Comparison of ENCODE assay signal across 13 cellular contexts in the genomic region with DNA sequence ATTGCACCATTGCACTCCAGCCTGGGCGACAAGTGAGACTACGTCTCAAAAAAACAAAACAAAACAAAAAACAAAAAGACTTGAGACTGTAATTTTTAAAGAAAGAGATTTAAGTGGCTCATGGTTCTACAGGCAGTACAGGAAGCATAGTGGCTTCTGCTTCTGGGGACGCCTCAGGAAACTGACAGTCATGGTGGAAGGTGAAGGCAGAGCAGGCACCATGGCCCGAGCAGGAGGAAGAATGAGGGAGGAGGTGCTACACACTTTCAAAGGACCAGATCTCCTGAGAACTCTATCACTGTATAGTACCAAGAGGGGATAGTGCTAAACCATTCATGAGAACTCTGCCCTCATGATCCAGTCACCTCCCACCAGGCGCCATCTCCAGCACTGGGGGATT. TPM values are rescaled to one million over a fixed set of nuclear protein-coding genes. Genes with fewer than 3 reads are reported as not detected.
DNase-seq lines count a peak whose midpoint lies in the region; ATAC-seq and TF ChIP-seq lines count a peak whose summit lies in the region.
"Had no signal": no experiment of that assay in that cellular context is flagged by ENCODE, and none has a peak within 500 bp of the region (broad histone marks: within the 10 kb centered on the region; RNA-seq: fewer than 3 reads in every experiment).

No MANE protein-coding gene starts in this region.

- H3K4me1 Mint-ChIP-seq in activated naive CD4-positive, alpha-beta T cell treated with anti-CD3 and anti-CD28 coated beads for 36 hours (ENCODE audit: low read depth): peaks cover 53% of the 10 kb centered on the region
- H3K4me1 Mint-ChIP-seq in T-helper 1 cell treated with Interleukin-12 subunit alpha and Interleukin-12 subunit beta and Interleukin-4 antibody, amounts not matched to agents 30 μg/mL and 1 μg/mL, for 36 hours (ENCODE audit: low read depth): peaks cover 33% of the 10 kb centered on the region

- H3K27me3 ChIP-seq in effector memory CD4-positive, alpha-beta T cell (replicated peaks; ENCODE audit: control insufficient read depth, insufficient read depth, low read length, poor library complexity, severe bottlenecking): no peaks in the 10 kb centered on the region
- H3K27me3 ChIP-seq in thymus (ENCODE audit: control insufficient read depth, insufficient read depth) (no peaks in the 10 kb centered on the region), mammary epithelial cell (ENCODE audit: insufficient read depth, low read length) (no peaks in the 10 kb centered on the region)

- peak; percentile 49 for DNase-seq in activated naive CD4-positive, alpha-beta T cell treated with anti-CD3 and anti-CD28 coated beads for 36 hours
- DNase-seq in activated naive CD4-positive, alpha-beta T cell treated with anti-CD3 and anti-CD28 coated beads, Interleukin-2, amount 50 U/mL, for 72 hours (ENCODE audit: low spot score in 2 of 2): no peak
- DNase-seq in effector memory CD4-positive, alpha-beta T cell: no peak
- no peak for DNase-seq in mammary epithelial cell
- DNase-seq: activated CD4-positive, alpha-beta T cell treated with anti-CD3 and anti-CD28 coated beads for 4 hours; DMS79; foreskin melanocyte; stimulated activated CD4-positive, alpha-beta T cell treated with anti-CD3 and anti-CD28 coated beads, Interleukin-2, amount 100 ng/mL, for 24 hours; SW 1271 had no signal

- no peaks in the 10 kb centered on the region for H3K9me3 Mint-ChIP-seq in activated naive CD4-positive, alpha-beta T cell treated with anti-CD3 and anti-CD28 coated beads for 36 hours
- no peaks in the 10 kb centered on the region for H3K9me3 Mint-ChIP-seq in activated naive CD4-positive, alpha-beta T cell treated with anti-CD3 and anti-CD28 coated beads, Interleukin-2, amount 50 U/mL, for 72 hours
- H3K9me3 Mint-ChIP-seq in T-helper 1 cell treated with Interleukin-12 subunit alpha and Interleukin-12 subunit beta and Interleukin-4 antibody, amounts not matched to agents 30 μg/mL and 1 μg/mL, for 36 hours: no peaks in the 10 kb centered on the region

- ATAC-seq in activated naive CD4-positive, alpha-beta T cell treated with anti-CD3 and anti-CD28 coated beads, Interleukin-2, amount 50 U/mL, for 72 hours: no peak
- ATAC-seq in GM18873 (IDR thresholded peaks at IDR 0.05; ENCODE audit: low FRiP score, unreplicated experiment) (no peak), GM18498 (IDR thresholded peaks at IDR 0.05; ENCODE audit: unreplicated experiment) (no peak)

- no peaks in the 10 kb centered on the region for H3K9me3 ChIP-seq in effector memory CD4-positive, alpha-beta T cell (ENCODE audit: control insufficient read depth, low read length)
- H3K9me3 ChIP-seq in thymus (ENCODE audit: control insufficient read depth): no peaks in the 10 kb centered on the region
- no peaks in the 10 kb centered on the region for H3K9me3 ChIP-seq in mammary epithelial cell (replicated peaks; ENCODE audit: insufficient read depth, low read length)

- H3K4me2 ChIP-seq in mammary epithelial cell (ENCODE audit: insufficient read depth, low read depth, low read length): no peak overlapping the region

- H2AFZ ChIP-seq in mammary epithelial cell (ENCODE audit: low read depth, low read length): no peak overlapping the region

- H3K4me3 Mint-ChIP-seq in activated naive CD4-positive, alpha-beta T cell treated with anti-CD3 and anti-CD28 coated beads for 36 hours: peak overlapping the region; percentile 27
- peak overlapping the region; percentile 25 for H3K4me3 Mint-ChIP-seq in T-helper 1 cell treated with Interleukin-12 subunit alpha and Interleukin-12 subunit beta and Interleukin-4 antibody, amounts not matched to agents 30 μg/mL and 1 μg/mL, for 36 hours

- dilution Hi-C loops in mammary epithelial cell (cut with HindIII; ENCODE audit: low sequenced_read_pairs): loop anchor here (10.0 kb wide), 1 partner anchor 123 kb away; no protein-coding TSS in a partner anchor

- intact Hi-C loops in activated naive CD4-positive, alpha-beta T cell treated with anti-CD3 and anti-CD28 coated beads for 36 hours (cut with micrococcal nuclease): no loop called here
- intact Hi-C loops in mammary epithelial cell (cut with micrococcal nuclease): no loop called here

- CTCF ChIA-PET in activated naive CD4-positive, alpha-beta T cell treated with anti-CD3 and anti-CD28 coated beads for 36 hours (lab: Charles Lee): interaction anchor here (0.6 kb wide), 1 partner anchor 9 kb away, joined by 5 read pairs; no protein-coding TSS in a partner anchor
- CTCF ChIA-PET in mammary epithelial cell (lab: Charles Lee; ENCODE audit: low non-redundant PET): no interaction called here

- H3K79me2 ChIP-seq in mammary epithelial cell (ENCODE audit: insufficient read depth, low read length): peaks cover 85% of the 10 kb centered on the region

- TF ChIP-seq CTCF in mammary epithelial cell (conservative IDR thresholded peaks at IDR 0.05 in 1 of 2, IDR thresholded peaks at IDR 0.05 in 1 of 2; ENCODE audit: extremely low read depth in 1 of 2, insufficient read depth in 1 of 2, low read depth in 1 of 2, low read length in 2 of 2): no peak

- BruUV-seq in mammary epithelial cell (replicated peaks; lab: Mats Ljungman, UMichigan): no TSS peak

- WGBS in thymus: 48% methylated on average over 5 of the region's 5 CpGs
- WGBS in mammary epithelial cell (ENCODE audit: low coverage, missing lambda C conversion rate): 98% methylated on average over 5 of the region's 5 CpGs

- no peaks in the 10 kb centered on the region for H4K20me1 ChIP-seq in mammary epithelial cell (ENCODE audit: insufficient read depth, low read length)

- H3K4me1 ChIP-seq in effector memory CD4-positive, alpha-beta T cell (ENCODE audit: control insufficient read depth, insufficient read depth, low read length, poor library complexity, severe bottlenecking): peaks cover 27% of the 10 kb centered on the region
- H3K4me1 ChIP-seq in thymus (ENCODE audit: control insufficient read depth, insufficient read depth, low read length): peaks cover 18% of the 10 kb centered on the region
- H3K4me1 ChIP-seq in mammary epithelial cell (ENCODE audit: insufficient read depth, low read length): peaks cover 23% of the 10 kb centered on the region

- in situ Hi-C loops in mammary epithelial cell (cut with MboI; ENCODE audit: low sequenced_read_pairs in 2 of 2): no loop called here

- H3K9ac ChIP-seq in mammary epithelial cell (ENCODE audit: insufficient read depth, low read length): no peak overlapping the region

- H3K36me3 Mint-ChIP-seq in activated naive CD4-positive, alpha-beta T cell treated with anti-CD3 and anti-CD28 coated beads for 36 hours (ENCODE audit: low read depth): peaks cover 3% of the 10 kb centered on the region
- H3K36me3 Mint-ChIP-seq in activated naive CD4-positive, alpha-beta T cell treated with anti-CD3 and anti-CD28 coated beads, Interleukin-2, amount 50 U/mL, for 72 hours: peaks cover 0 to 8% of the 10 kb centered on the region in 2 donors
- H3K36me3 Mint-ChIP-seq in T-helper 1 cell treated with Interleukin-12 subunit alpha and Interleukin-12 subunit beta and Interleukin-4 antibody, amounts not matched to agents 30 μg/mL and 1 μg/mL, for 36 hours (ENCODE audit: low read depth): peaks cover 9% of the 10 kb centered on the region

- H3K27ac Mint-ChIP-seq in activated naive CD4-positive, alpha-beta T cell treated with anti-CD3 and anti-CD28 coated beads for 36 hours: peak overlapping the region; percentile 38
- peak overlapping the region in 1 of 2 donors; percentile 89 for H3K27ac Mint-ChIP-seq in activated naive CD4-positive, alpha-beta T cell treated with anti-CD3 and anti-CD28 coated beads, Interleukin-2, amount 50 U/mL, for 72 hours
- H3K27ac Mint-ChIP-seq in T-helper 1 cell treated with Interleukin-12 subunit alpha and Interleukin-12 subunit beta and Interleukin-4 antibody, amounts not matched to agents 30 μg/mL and 1 μg/mL, for 36 hours: peak overlapping the region; percentile 77

- no peaks in the 10 kb centered on the region for H3K27me3 Mint-ChIP-seq in activated naive CD4-positive, alpha-beta T cell treated with anti-CD3 and anti-CD28 coated beads for 36 hours (ENCODE audit: low read depth)
- H3K27me3 Mint-ChIP-seq in T-helper 1 cell treated with Interleukin-12 subunit alpha and Interleukin-12 subunit beta and Interleukin-4 antibody, amounts not matched to agents 30 μg/mL and 1 μg/mL, for 36 hours (ENCODE audit: low read depth): no peaks in the 10 kb centered on the region

- H3K27ac ChIP-seq in effector memory CD4-positive, alpha-beta T cell (ENCODE audit: insufficient read depth, low read length, poor library complexity, severe bottlenecking): peak overlapping the region; percentile 14
- H3K27ac ChIP-seq in thymus (ENCODE audit: low read depth) (peak overlapping the region; percentile 49), mammary epithelial cell (ENCODE audit: insufficient read depth, low read depth, low read length) (no peak overlapping the region)

- no peak overlapping the region for H3K4me3 ChIP-seq in effector memory CD4-positive, alpha-beta T cell (ENCODE audit: insufficient read depth, low read depth, low read length, poor library complexity, severe bottlenecking)
- H3K4me3 ChIP-seq in thymus (ENCODE audit: low read length): no peak overlapping the region
- H3K4me3 ChIP-seq in mammary epithelial cell (replicated peaks in 1 of 3; ENCODE audit: insufficient read depth in 1 of 3, low read depth in 2 of 3, low read length in 3 of 3): no peak overlapping the region

- no peaks in the 10 kb centered on the region for H3K36me3 ChIP-seq in effector memory CD4-positive, alpha-beta T cell (ENCODE audit: control insufficient read depth, insufficient read depth, low read length)
- H3K36me3 ChIP-seq in thymus (ENCODE audit: control insufficient read depth, insufficient read depth) (peaks cover 5% of the 10 kb centered on the region), mammary epithelial cell (ENCODE audit: insufficient read depth, low read length) (no peaks in the 10 kb centered on the region)

RNA-seq across cellular contexts. Expression of a gene that starts 52.0 kb away (rescaled TPM):
- 10 to 100 TPM; 25.3 to 25.7 TPM for total RNA-seq in activated naive CD4-positive, alpha-beta T cell treated with anti-CD3 and anti-CD28 coated beads for 36 hours
- 10 to 100 TPM; 32.3 to 50.0 TPM for total RNA-seq in activated naive CD4-positive, alpha-beta T cell treated with anti-CD3 and anti-CD28 coated beads, Interleukin-2, amount 50 U/mL, for 72 hours
- polyA plus RNA-seq in thymus: 21.9 TPM
- total RNA-seq in mammary epithelial cell: 10 to 100 TPM; 19.5 to 33.7 TPM
- polyA plus RNA-seq in mammary epithelial cell: 12.3 TPM
- polyA minus RNA-seq in mammary epithelial cell: 52.2 TPM

RNA-seq across cellular contexts. Expression of a gene that starts 58.8 kb away (rescaled TPM):
- total RNA-seq in activated naive CD4-positive, alpha-beta T cell treated with anti-CD3 and anti-CD28 coated beads for 36 hours: 1 to 10 TPM; 8.0 to 8.4 TPM
- total RNA-seq in activated naive CD4-positive, alpha-beta T cell treated with anti-CD3 and anti-CD28 coated beads, Interleukin-2, amount 50 U/mL, for 72 hours: 10 to 100 TPM in 1 of 2 donors, 1 to 10 TPM in 1; 3.5 to 15.7 TPM
- polyA plus RNA-seq in thymus (54.4 TPM), mammary epithelial cell (75.0 TPM)
- 100 to 1,000 TPM in 1 of 2 donors, 10 to 100 TPM in 1; 47.2 to 409 TPM for total RNA-seq in mammary epithelial cell
- 36.1 TPM for polyA minus RNA-seq in mammary epithelial cell
